In the genomic region with DNA sequence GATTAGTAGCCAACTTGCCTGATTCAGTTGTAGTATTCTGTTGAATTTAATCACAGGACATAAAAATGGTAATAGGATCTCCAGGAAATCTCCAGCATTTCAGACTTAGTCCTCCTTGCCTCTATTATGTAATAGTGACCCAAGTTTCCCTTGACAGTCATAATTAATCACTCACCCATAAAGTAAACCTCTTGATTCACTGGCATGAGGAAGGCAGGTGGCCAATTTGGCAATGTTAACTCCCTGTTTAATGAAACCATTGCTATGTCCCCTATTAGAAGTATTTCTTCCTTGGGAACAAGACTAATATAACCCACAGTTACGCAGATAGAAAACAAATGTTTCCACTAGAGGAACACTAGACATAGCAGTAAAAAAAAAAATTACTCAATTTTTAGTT, we compare ENCODE assay signal across 14 cellular contexts.
DNase-seq lines count a peak whose midpoint lies in the region; ATAC-seq and TF ChIP-seq lines count a peak whose summit lies in the region.
"Had no signal": no experiment of that assay in that cellular context is flagged by ENCODE, and none has a peak within 500 bp of the region (broad histone marks: within the 10 kb centered on the region; RNA-seq: fewer than 3 reads in every experiment).

No MANE protein-coding gene starts in this region.

- no peak for ATAC-seq in HG03565 (IDR thresholded peaks at IDR 0.05; ENCODE audit: unreplicated experiment)
- no peak for ATAC-seq in HG03039 (IDR thresholded peaks at IDR 0.05; ENCODE audit: unreplicated experiment)
- ATAC-seq: T-helper 17 cell had no signal

- H3K27me3 Mint-ChIP-seq in Calu3 (ENCODE audit: unreplicated experiment) (no peaks in the 10 kb centered on the region), progenitor cell of endocrine pancreas (no peaks in the 10 kb centered on the region)
- H3K27me3 Mint-ChIP-seq: central memory CD8-positive, alpha-beta T cell; T-helper 17 cell had no signal

- H3K9me3 Mint-ChIP-seq in Calu3 (ENCODE audit: low read depth, unreplicated experiment), result no peaks in the 10 kb centered on the region
- H3K9me3 Mint-ChIP-seq in progenitor cell of endocrine pancreas (ENCODE audit: low read depth), result no peaks in the 10 kb centered on the region

- peak; percentile 14 for DNase-seq in Calu3
- DNase-seq in NCI-H2029 treated with DMSO at 0.1 percent for 48 hours (lab: John Stamatoyannopoulos, UW), result peak; percentile 66
- no peak for DNase-seq in esophagus muscularis mucosa (ENCODE audit: extremely low spot score)
- peak; percentile 18 for DNase-seq in pons (ENCODE audit: low spot score)
- no peak for DNase-seq in progenitor cell of endocrine pancreas (ENCODE audit: low spot score, unreplicated experiment)
- no peak for DNase-seq in G401 (ENCODE audit: low spot score)
- DNase-seq: NCI-H146, OCI-M1, T-helper 17 cell had no signal

- peak overlapping the region; percentile 40 to 66 (median 54) for H3K27ac ChIP-seq in esophagus muscularis mucosa (replicated peaks in 1 of 4)

- TF ChIP-seq CTCF in Calu3 (IDR thresholded peaks at IDR 0.05; ENCODE audit: unreplicated experiment) (no peak), esophagus muscularis mucosa (IDR thresholded peaks at IDR 0.05) (no peak), progenitor cell of endocrine pancreas (IDR thresholded peaks at IDR 0.05; ENCODE audit: unreplicated experiment) (no peak)

- 37% methylated on average over 1 of the region's 1 CpG for WGBS in esophagus muscularis mucosa

- no TSS peak for BruUV-seq in Calu3 (replicated peaks; lab: Mats Ljungman, UMichigan)

- no peak overlapping the region for H3K4me3 ChIP-seq in esophagus muscularis mucosa
- H3K4me3 ChIP-seq: HAP-1 had no signal

- H3K36me3 Mint-ChIP-seq in Calu3 (ENCODE audit: insufficient read depth, unreplicated experiment) (no peaks in the 10 kb centered on the region), progenitor cell of endocrine pancreas (ENCODE audit: insufficient read depth) (no peaks in the 10 kb centered on the region)

- no peak for TF ChIP-seq EP300 in esophagus muscularis mucosa (IDR thresholded peaks at IDR 0.05)

- in situ Hi-C loops in G401 (cut with HindIII; ENCODE audit: low sequenced_read_pairs), result no loop called here

- H3K27ac Mint-ChIP-seq in Calu3 (ENCODE audit: unreplicated experiment) (no peak overlapping the region), progenitor cell of endocrine pancreas (no peak overlapping the region)
- H3K27ac Mint-ChIP-seq: T-helper 17 cell had no signal

- TF ChIP-seq POLR2A in esophagus muscularis mucosa (IDR thresholded peaks at IDR 0.05; ENCODE audit: low read depth), result no peak

- H3K4me3 Mint-ChIP-seq in Calu3 (ENCODE audit: low read depth, unreplicated experiment) (no peak overlapping the region), progenitor cell of endocrine pancreas (ENCODE audit: low read depth) (no peak overlapping the region)
- H3K4me3 Mint-ChIP-seq: central memory CD8-positive, alpha-beta T cell; neural crest cell; T-helper 17 cell had no signal

- no peaks in the 10 kb centered on the region for H3K36me3 ChIP-seq in esophagus muscularis mucosa
- H3K36me3 ChIP-seq: HAP-1 had no signal

- H3K4me1 Mint-ChIP-seq in Calu3 (ENCODE audit: low read depth, unreplicated experiment) (no peaks in the 10 kb centered on the region), progenitor cell of endocrine pancreas (ENCODE audit: low read depth) (peaks cover 3% of the 10 kb centered on the region)
- H3K4me1 Mint-ChIP-seq: central memory CD8-positive, alpha-beta T cell; neural crest cell; T-helper 17 cell had no signal

- no peaks in the 10 kb centered on the region for H3K9me3 ChIP-seq in esophagus muscularis mucosa
- H3K9me3 ChIP-seq: HAP-1 had no signal

- intact Hi-C loops in Calu3 (cut with micrococcal nuclease; ENCODE audit: unreplicated experiment), result no loop called here
- intact Hi-C loops in esophagus muscularis mucosa (cut with DNase I), result no loop called here

- CTCF ChIA-PET in Calu3 (lab: Charles Lee), result no interaction called here

- H3K4me1 ChIP-seq in esophagus muscularis mucosa, result peaks cover 0 to 44% (median 28%) of the 10 kb centered on the region in 4 donors
- H3K4me1 ChIP-seq: HAP-1 had no signal

- H3K27me3 ChIP-seq in esophagus muscularis mucosa, result no peaks in the 10 kb centered on the region

Comparison
In these comparisons a context has a peak if more than half of its experiments do, and no peak if none do; other contexts are left out.
1. DNase-seq: peak in Calu3 (single experiment), NCI-H2029 treated with DMSO at 0.1 percent for 48 hours (single experiment) and pons (single experiment); none in esophagus muscularis mucosa (single experiment), progenitor cell of endocrine pancreas (single experiment) and G401 (single experiment).